ENCODE assay signal across 1 cellular context in the genomic region with DNA sequence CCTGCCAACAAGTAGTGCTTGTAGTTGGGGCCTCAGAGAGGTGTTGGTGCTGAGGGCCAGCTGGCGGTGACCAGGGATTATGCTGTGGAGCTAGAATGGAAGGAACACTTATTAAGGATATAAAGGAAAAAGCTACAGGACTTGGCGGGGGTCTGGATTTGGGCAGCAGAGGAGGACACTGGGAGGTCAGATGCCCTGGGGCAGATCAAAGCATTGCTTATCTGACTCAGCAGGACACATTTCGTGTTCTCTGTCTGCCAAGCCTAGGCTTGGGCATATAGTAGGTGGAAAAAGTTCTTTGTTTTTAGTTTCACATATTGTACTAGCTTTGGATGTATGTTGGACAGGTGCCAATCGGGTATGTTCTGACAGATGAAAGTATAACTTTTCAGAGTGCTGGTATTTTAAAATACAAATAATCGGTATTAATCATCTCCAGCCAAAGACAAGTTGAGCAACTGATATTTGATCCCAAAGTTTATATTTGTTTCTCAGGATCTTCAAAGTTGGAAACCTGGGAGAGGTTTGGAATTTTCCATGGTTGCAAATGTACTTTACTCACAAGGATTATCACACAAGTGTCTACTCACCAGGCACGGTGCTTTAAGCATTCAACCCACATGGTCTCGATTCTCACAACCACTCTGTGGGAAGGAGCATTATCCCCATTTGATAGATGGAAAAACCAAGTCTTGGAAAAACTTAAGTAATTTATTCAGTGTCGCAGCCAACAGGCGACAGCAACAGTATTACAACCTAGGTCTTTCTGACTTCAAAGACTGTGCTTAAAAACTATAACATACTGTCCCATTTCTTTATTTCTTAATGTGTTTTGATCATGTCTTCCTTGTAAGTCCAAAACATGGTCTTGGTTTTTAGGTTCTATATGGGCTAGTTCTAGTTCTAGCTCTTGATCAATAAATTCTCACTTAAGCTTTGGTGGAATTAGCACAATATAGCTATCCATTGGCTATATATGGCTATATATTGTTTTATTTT.
A peak's percentile ranks its signal among the peaks of the same experiment; 100 is the strongest.
TF ChIP-seq lines count a peak whose summit lies in the region.

No MANE protein-coding gene starts in this region.

TF ChIP-seq in HepG2, 621 proteins besides CTCF, POLR2A, EP300 and RAD21 (continued from another document and continues in another):
- TF ChIP-seq GMEB1 (CRISPR knock-in tag; IDR thresholded peaks at IDR 0.05; ENCODE audit: borderline replicate concordance) (no peak), NFE2L1 (CRISPR knock-in tag; IDR thresholded peaks at IDR 0.05; ENCODE audit: borderline replicate concordance) (no peak), BRCA1 (CRISPR knock-in tag; IDR thresholded peaks at IDR 0.05) (no peak), ZSCAN22 (CRISPR knock-in tag; IDR thresholded peaks at IDR 0.05) (no peak), BHLHE40 (IDR thresholded peaks at IDR 0.05; ENCODE audit: low read length) (no peak), MEIS1 (CRISPR knock-in tag; IDR thresholded peaks at IDR 0.05; ENCODE audit: borderline replicate concordance) (no peak), ISX (CRISPR knock-in tag; conservative IDR thresholded peaks at IDR 0.05) (no peak), ZNF350 (CRISPR knock-in tag; IDR thresholded peaks at IDR 0.05; ENCODE audit: borderline replicate concordance, low read depth) (0 out of 2 replicates have a peak, but pooled peaks have one; percentile 29), SP1 (IDR thresholded peaks at IDR 0.05) (no peak), SP1 (CRISPR knock-in tag; IDR thresholded peaks at IDR 0.05) (no peak), ZNF326 (CRISPR knock-in tag; IDR thresholded peaks at IDR 0.05; ENCODE audit: borderline replicate concordance) (no peak), ZNF556 (CRISPR knock-in tag; IDR thresholded peaks at IDR 0.05; ENCODE audit: borderline replicate concordance) (no peak), ZNF850 (CRISPR knock-in tag; conservative IDR thresholded peaks at IDR 0.05) (no peak), SAFB2 (CRISPR knock-in tag; IDR thresholded peaks at IDR 0.05; ENCODE audit: borderline replicate concordance, low read depth) (no peak), ZNF451 (CRISPR knock-in tag; IDR thresholded peaks at IDR 0.05) (no peak), REXO4 (CRISPR knock-in tag; IDR thresholded peaks at IDR 0.05; ENCODE audit: borderline replicate concordance) (no peak), ZNF441 (CRISPR knock-in tag; IDR thresholded peaks at IDR 0.05; ENCODE audit: borderline replicate concordance) (no peak), STAT5B (CRISPR knock-in tag; IDR thresholded peaks at IDR 0.05) (no peak), ZNF30 (CRISPR knock-in tag; IDR thresholded peaks at IDR 0.05) (no peak), CHCHD3 (CRISPR knock-in tag; IDR thresholded peaks at IDR 0.05) (no peak), HMG20A (CRISPR knock-in tag; IDR thresholded peaks at IDR 0.05; ENCODE audit: borderline replicate concordance) (peak; percentile 23; the same call in 1 of the 2 replicates), SUZ12 (IDR thresholded peaks at IDR 0.05; ENCODE audit: low read depth, low read length) (no peak), RAD51 (IDR thresholded peaks at IDR 0.05; ENCODE audit: borderline replicate concordance) (no peak), NONO (IDR thresholded peaks at IDR 0.05) (no peak), NONO (CRISPR knock-in tag; conservative IDR thresholded peaks at IDR 0.05) (no peak), RBM22 (optimal IDR thresholded peaks at IDR 0.05; ENCODE audit: low read length) (no peak), ASH2L (IDR thresholded peaks at IDR 0.05; ENCODE audit: insufficient read length, low read depth, low read length) (peak; percentile 53), ZNF20 (CRISPR knock-in tag; IDR thresholded peaks at IDR 0.05) (no peak), ZNF275 (CRISPR knock-in tag; IDR thresholded peaks at IDR 0.05; ENCODE audit: borderline replicate concordance) (no peak), PTBP1 (IDR thresholded peaks at IDR 0.05; ENCODE audit: low read depth, low read length, poor library complexity, severe bottlenecking) (no peak), ZFP1 (CRISPR knock-in tag; IDR thresholded peaks at IDR 0.05) (no peak), ARNT (IDR thresholded peaks at IDR 0.05) (no peak), ZBTB1 (CRISPR knock-in tag; IDR thresholded peaks at IDR 0.05; ENCODE audit: borderline replicate concordance) (no peak), EED (CRISPR knock-in tag; IDR thresholded peaks at IDR 0.05) (no peak), ZFP90 (CRISPR knock-in tag; IDR thresholded peaks at IDR 0.05; ENCODE audit: borderline replicate concordance) (no peak), FOXA3 (CRISPR knock-in tag; IDR thresholded peaks at IDR 0.05) (peak; percentile 40; the same call in 1 of the 2 replicates), HNRNPH1 (optimal IDR thresholded peaks at IDR 0.05; ENCODE audit: low read depth, low read length) (no peak), ZSCAN12 (CRISPR knock-in tag; IDR thresholded peaks at IDR 0.05) (no peak), ZNF709 (CRISPR knock-in tag; IDR thresholded peaks at IDR 0.05) (no peak), RXRA (CRISPR knock-in tag; IDR thresholded peaks at IDR 0.05) (no peak), ZKSCAN8 (CRISPR knock-in tag; IDR thresholded peaks at IDR 0.05; ENCODE audit: borderline replicate concordance) (no peak), ZFX (CRISPR knock-in tag; IDR thresholded peaks at IDR 0.05; ENCODE audit: low read depth) (no peak)
- TF ChIP-seq, protein P1, sequence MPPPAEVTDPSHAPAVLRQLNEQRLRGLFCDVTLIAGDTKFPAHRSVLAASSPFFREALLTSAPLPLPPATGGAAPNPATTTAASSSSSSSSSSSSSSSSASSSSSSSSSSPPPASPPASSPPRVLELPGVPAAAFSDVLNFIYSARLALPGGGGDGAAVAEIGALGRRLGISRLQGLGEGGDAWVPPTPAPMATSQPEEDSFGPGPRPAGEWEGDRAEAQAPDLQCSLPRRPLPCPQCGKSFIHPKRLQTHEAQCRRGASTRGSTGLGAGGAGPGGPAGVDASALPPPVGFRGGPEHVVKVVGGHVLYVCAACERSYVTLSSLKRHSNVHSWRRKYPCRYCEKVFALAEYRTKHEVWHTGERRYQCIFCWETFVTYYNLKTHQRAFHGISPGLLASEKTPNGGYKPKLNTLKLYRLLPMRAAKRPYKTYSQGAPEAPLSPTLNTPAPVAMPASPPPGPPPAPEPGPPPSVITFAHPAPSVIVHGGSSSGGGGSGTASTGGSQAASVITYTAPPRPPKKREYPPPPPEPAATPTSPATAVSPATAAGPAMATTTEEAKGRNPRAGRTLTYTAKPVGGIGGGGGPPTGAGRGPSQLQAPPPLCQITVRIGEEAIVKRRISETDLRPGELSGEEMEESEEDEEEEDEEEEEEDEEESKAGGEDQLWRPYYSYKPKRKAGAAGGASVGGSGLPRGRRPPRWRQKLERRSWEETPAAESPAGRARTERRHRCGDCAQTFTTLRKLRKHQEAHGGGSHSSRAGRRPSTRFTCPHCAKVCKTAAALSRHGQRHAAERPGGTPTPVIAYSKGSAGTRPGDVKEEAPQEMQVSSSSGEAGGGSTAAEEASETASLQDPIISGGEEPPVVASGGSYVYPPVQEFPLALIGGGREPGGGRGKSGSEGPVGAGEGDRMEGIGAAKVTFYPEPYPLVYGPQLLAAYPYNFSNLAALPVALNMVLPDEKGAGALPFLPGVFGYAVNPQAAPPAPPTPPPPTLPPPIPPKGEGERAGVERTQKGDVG (CRISPR knock-in tag; IDR thresholded peaks at IDR 0.05; ENCODE audit: borderline replicate concordance): no peak
- TF ChIP-seq, protein P2, sequence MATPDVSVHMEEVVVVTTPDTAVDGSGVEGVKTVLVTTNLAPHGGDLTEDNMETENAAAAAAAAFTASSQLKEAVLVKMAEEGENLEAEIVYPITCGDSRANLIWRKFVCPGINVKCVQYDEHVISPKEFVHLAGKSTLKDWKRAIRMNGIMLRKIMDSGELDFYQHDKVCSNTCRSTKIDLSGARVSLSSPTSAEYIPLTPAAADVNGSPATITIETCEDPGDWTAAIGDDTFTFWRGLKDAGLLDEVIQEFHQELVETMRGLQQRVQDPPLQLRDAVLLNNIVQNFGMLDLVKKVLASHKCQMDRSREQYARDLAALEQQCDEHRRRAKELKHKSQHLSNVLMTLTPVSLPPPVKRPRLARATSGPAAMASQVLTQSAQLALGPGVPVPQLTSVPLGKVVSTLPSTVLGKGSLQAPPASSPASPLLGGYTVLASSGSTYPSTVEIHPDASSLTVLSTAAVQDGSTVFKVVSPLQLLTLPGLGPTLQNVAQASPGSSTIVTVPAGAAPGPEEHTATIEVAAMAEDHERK (CRISPR knock-in tag; IDR thresholded peaks at IDR 0.05; ENCODE audit: low read depth): no peak
- TF ChIP-seq, protein P3, sequence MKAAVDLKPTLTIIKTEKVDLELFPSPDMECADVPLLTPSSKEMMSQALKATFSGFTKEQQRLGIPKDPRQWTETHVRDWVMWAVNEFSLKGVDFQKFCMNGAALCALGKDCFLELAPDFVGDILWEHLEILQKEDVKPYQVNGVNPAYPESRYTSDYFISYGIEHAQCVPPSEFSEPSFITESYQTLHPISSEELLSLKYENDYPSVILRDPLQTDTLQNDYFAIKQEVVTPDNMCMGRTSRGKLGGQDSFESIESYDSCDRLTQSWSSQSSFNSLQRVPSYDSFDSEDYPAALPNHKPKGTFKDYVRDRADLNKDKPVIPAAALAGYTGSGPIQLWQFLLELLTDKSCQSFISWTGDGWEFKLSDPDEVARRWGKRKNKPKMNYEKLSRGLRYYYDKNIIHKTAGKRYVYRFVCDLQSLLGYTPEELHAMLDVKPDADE (CRISPR knock-in tag; IDR thresholded peaks at IDR 0.05): no peak
- TF ChIP-seq, protein P4, sequence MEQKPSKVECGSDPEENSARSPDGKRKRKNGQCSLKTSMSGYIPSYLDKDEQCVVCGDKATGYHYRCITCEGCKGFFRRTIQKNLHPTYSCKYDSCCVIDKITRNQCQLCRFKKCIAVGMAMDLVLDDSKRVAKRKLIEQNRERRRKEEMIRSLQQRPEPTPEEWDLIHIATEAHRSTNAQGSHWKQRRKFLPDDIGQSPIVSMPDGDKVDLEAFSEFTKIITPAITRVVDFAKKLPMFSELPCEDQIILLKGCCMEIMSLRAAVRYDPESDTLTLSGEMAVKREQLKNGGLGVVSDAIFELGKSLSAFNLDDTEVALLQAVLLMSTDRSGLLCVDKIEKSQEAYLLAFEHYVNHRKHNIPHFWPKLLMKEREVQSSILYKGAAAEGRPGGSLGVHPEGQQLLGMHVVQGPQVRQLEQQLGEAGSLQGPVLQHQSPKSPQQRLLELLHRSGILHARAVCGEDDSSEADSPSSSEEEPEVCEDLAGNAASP (CRISPR knock-in tag; IDR thresholded peaks at IDR 0.05; ENCODE audit: borderline replicate concordance): no peak
- TF ChIP-seq, protein P5, sequence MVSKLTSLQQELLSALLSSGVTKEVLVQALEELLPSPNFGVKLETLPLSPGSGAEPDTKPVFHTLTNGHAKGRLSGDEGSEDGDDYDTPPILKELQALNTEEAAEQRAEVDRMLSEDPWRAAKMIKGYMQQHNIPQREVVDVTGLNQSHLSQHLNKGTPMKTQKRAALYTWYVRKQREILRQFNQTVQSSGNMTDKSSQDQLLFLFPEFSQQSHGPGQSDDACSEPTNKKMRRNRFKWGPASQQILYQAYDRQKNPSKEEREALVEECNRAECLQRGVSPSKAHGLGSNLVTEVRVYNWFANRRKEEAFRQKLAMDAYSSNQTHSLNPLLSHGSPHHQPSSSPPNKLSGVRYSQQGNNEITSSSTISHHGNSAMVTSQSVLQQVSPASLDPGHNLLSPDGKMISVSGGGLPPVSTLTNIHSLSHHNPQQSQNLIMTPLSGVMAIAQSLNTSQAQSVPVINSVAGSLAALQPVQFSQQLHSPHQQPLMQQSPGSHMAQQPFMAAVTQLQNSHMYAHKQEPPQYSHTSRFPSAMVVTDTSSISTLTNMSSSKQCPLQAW (CRISPR knock-in tag; IDR thresholded peaks at IDR 0.05): no peak
